8 cellular contexts compared by ENCODE assay signal in genomic region chr17:2023692-2024571, GRCh38. TPM values are rescaled to one million over a fixed set of nuclear protein-coding genes. Genes with fewer than 3 reads are reported as not detected.
DNase-seq lines count a peak whose midpoint lies in the region; ATAC-seq, FAIRE-seq and TF ChIP-seq lines count a peak whose summit lies in the region.

No MANE protein-coding gene starts in this region.

- no peaks in the 10 kb centered on the region for H3K9me3 Mint-ChIP-seq in stimulated activated naive B cell treated with anti-CD40 and anti-IgM and Interleukin-4, amounts not matched to agents 10 μg/mL and 1 μg/mL and 100 μg/mL, for 72 hours

- H3K36me3 ChIP-seq in RWPE2 (ENCODE audit: low read depth) (no peaks in the 10 kb centered on the region), bronchial epithelial cell (ENCODE audit: control insufficient read depth, insufficient read depth, low read length) (no peaks in the 10 kb centered on the region), kidney (ENCODE audit: control insufficient read depth in 1 of 2, insufficient read depth in 2 of 2, low read length in 2 of 2) (no peaks in the 10 kb centered on the region)

- TF ChIP-seq CTCF in RWPE2 (IDR thresholded peaks at IDR 0.05; ENCODE audit: poor library complexity, severe bottlenecking) (peak; percentile 10), bronchial epithelial cell (IDR thresholded peaks at IDR 0.05; ENCODE audit: insufficient read depth, low read length, severe bottlenecking) (no peak), kidney (IDR thresholded peaks at IDR 0.05; ENCODE audit: borderline replicate concordance, extremely low read depth, insufficient read depth) (no peak)

- H3K27ac ChIP-seq in RWPE2 (ENCODE audit: poor library complexity, severe bottlenecking) (no peak overlapping the region), kidney (ENCODE audit: low read depth in 2 of 2, low read length in 2 of 2) (no peak overlapping the region)

- H3K27ac Mint-ChIP-seq in stimulated activated naive B cell treated with anti-CD40 and anti-IgM and Interleukin-4, amounts not matched to agents 10 μg/mL and 1 μg/mL and 100 μg/mL, for 72 hours = no peak overlapping the region

- H3K27me3 ChIP-seq in RWPE2 (ENCODE audit: insufficient read depth, poor library complexity, severe bottlenecking) (peaks cover 30% of the 10 kb centered on the region), bronchial epithelial cell (ENCODE audit: control insufficient read depth, insufficient read depth, low read length) (peaks cover 10% of the 10 kb centered on the region)

- H3K9ac ChIP-seq in kidney (ENCODE audit: low read length in 2 of 2) = no peak overlapping the region

- H3K27me3 Mint-ChIP-seq in stimulated activated naive B cell treated with anti-CD40 and anti-IgM and Interleukin-4, amounts not matched to agents 10 μg/mL and 1 μg/mL and 100 μg/mL, for 72 hours = peaks cover 62 to 73% of the 10 kb centered on the region in 2 donors

- peak overlapping the region; percentile 74 to 76 for H3K4me3 Mint-ChIP-seq in stimulated activated naive B cell treated with anti-CD40 and anti-IgM and Interleukin-4, amounts not matched to agents 10 μg/mL and 1 μg/mL and 100 μg/mL, for 72 hours

- FAIRE-seq in bronchial epithelial cell (lab: Jason Lieb, UNC) (no peak), kidney (lab: Jason Lieb, UNC) (no peak)

- DNase-seq in activated CD4-positive, CD25-positive, alpha-beta regulatory T cell treated with anti-CD3 and anti-CD28 coated beads, Interleukin-2, amount 50 U/mL, for 72 hours = no peak
- DNase-seq in RWPE2 (ENCODE audit: low spot score) (no peak), bronchial epithelial cell (ENCODE audit: low read depth) (no peak), kidney (no peak), putamen (ENCODE audit: low spot score) (no peak)
- no peak for DNase-seq in stimulated activated naive B cell treated with anti-CD40 and anti-IgM and Interleukin-4, amounts not matched to agents 10 μg/mL and 1 μg/mL and 100 μg/mL, for 72 hours

- H3K9me3 ChIP-seq in RWPE2 (ENCODE audit: severe bottlenecking) (no peaks in the 10 kb centered on the region), kidney (ENCODE audit: control insufficient read depth in 1 of 2, low read length in 2 of 2) (no peaks in the 10 kb centered on the region)

- peak overlapping the region; percentile 34 for H3K4me3 ChIP-seq in RWPE2 (ENCODE audit: severe bottlenecking)
- H3K4me3 ChIP-seq in bronchial epithelial cell (ENCODE audit: low read depth, low read length) = peak overlapping the region; percentile 43
- H3K4me3 ChIP-seq in kidney (ENCODE audit: low read length in 2 of 2) = peak overlapping the region; percentile 29 to 39

- no peaks in the 10 kb centered on the region for H3K36me3 Mint-ChIP-seq in stimulated activated naive B cell treated with anti-CD40 and anti-IgM and Interleukin-4, amounts not matched to agents 10 μg/mL and 1 μg/mL and 100 μg/mL, for 72 hours

- H3K4me1 ChIP-seq in RWPE2 (ENCODE audit: insufficient read depth, poor library complexity, severe bottlenecking) (no peaks in the 10 kb centered on the region), kidney (ENCODE audit: control insufficient read depth in 1 of 2, insufficient read depth in 1 of 2, low read depth in 1 of 2, low read length in 2 of 2) (peaks cover 0 to 10% of the 10 kb centered on the region in 2 donors)

- H3K4me1 Mint-ChIP-seq in stimulated activated naive B cell treated with anti-CD40 and anti-IgM and Interleukin-4, amounts not matched to agents 10 μg/mL and 1 μg/mL and 100 μg/mL, for 72 hours = peaks cover 17 to 34% of the 10 kb centered on the region in 2 donors

- intact Hi-C loops in kidney (cut with DNase I) = no loop called here

- ATAC-seq in activated CD4-positive, CD25-positive, alpha-beta regulatory T cell treated with anti-CD3 and anti-CD28 coated beads, Interleukin-2, amount 50 U/mL, for 24 hours = peak; percentile 14 to 26
- ATAC-seq in RWPE2 (ENCODE audit: low read depth) (0 out of 3 replicates have a peak, but pooled peaks have one; percentile 7), GM18873 (IDR thresholded peaks at IDR 0.05; ENCODE audit: low FRiP score, unreplicated experiment) (no peak)
- ATAC-seq in stimulated activated naive B cell treated with anti-CD40 and anti-IgM and Interleukin-4, amounts not matched to agents 10 μg/mL and 1 μg/mL and 100 μg/mL, for 72 hours (replicated peaks) = peak; percentile 22 to 26

RNA-seq across cellular contexts. Expression of gene RTN4RL1, which starts 1.2 kb away (rescaled TPM):
- 0.13 and 0.26 TPM in 2 replicates for total RNA-seq in bronchial epithelial cell
- total RNA-seq in kidney = 10.7 TPM
- 2.0 TPM for polyA plus RNA-seq in kidney (ENCODE audit: insufficient read depth, low read depth, low replicate concordance)

RNA-seq across cellular contexts. Expression of gene DPH1, which starts 6.0 kb away (rescaled TPM):
- 10.8 and 14.7 TPM in 2 replicates for total RNA-seq in bronchial epithelial cell
- 49.4 TPM for total RNA-seq in kidney
- polyA plus RNA-seq in kidney (ENCODE audit: insufficient read depth, low read depth, low replicate concordance) = 23.3 TPM

RNA-seq across cellular contexts. Expression of gene OVCA2, which starts 17.9 kb away (rescaled TPM):
- total RNA-seq in bronchial epithelial cell = 54.4 and 69.0 TPM in 2 replicates
- total RNA-seq in kidney = 22.9 TPM
- polyA plus RNA-seq in kidney (ENCODE audit: insufficient read depth, low read depth, low replicate concordance) = 63.6 TPM

RNA-seq across cellular contexts. Expression of gene HIC1, which starts 31.0 kb away (rescaled TPM):
- total RNA-seq in bronchial epithelial cell (0.64 and 1.3 TPM in 2 replicates), kidney (13.0 TPM)
- 2.7 TPM for polyA plus RNA-seq in kidney (ENCODE audit: insufficient read depth, low read depth, low replicate concordance)
